In genomic region chr11:13338437-13339069, GRCh38 we compare ENCODE assay signal across 7 cellular contexts.
A peak's percentile ranks its signal among the peaks of the same experiment; 100 is the strongest.
DNase-seq lines count a peak whose midpoint lies in the region; ATAC-seq and TF ChIP-seq lines count a peak whose summit lies in the region.

No MANE protein-coding gene starts in this region.

- no peak for TF ChIP-seq CTCF in fibroblast of lung (conservative IDR thresholded peaks at IDR 0.05 in 1 of 2, IDR thresholded peaks at IDR 0.05 in 1 of 2; ENCODE audit: low read depth in 1 of 2, low read length in 2 of 2)

- peaks cover 25% of the 10 kb centered on the region for H3K4me1 ChIP-seq in fibroblast of lung (ENCODE audit: control insufficient read depth, extremely low read depth, insufficient read depth, low read length)

- H3K4me2 ChIP-seq in fibroblast of lung (ENCODE audit: extremely low read depth, insufficient read depth, low read length) = peak overlapping the region; percentile 91

- peak overlapping the region; percentile 77 for H3K4me3 Mint-ChIP-seq in T-helper 1 cell treated with Interleukin-12 subunit alpha and Interleukin-12 subunit beta and Interleukin-4 antibody, amounts not matched to agents 30 μg/mL and 1 μg/mL, for 36 hours
- H3K4me3 Mint-ChIP-seq in stimulated activated memory B cell treated with anti-CD40 and anti-IgM and Interleukin-4, amounts not matched to agents 10 μg/mL and 1 μg/mL and 100 μg/mL, for 72 hours = no peak overlapping the region

- H3K36me3 ChIP-seq in fibroblast of lung (ENCODE audit: control insufficient read depth, insufficient read depth, low read length) = no peaks in the 10 kb centered on the region

- peak overlapping the region; percentile 18 to 53 (median 46) for H3K4me3 ChIP-seq in fibroblast of lung (replicated peaks in 1 of 4; ENCODE audit: control extremely low read depth in 1 of 4, insufficient read depth in 1 of 4, low read depth in 3 of 4, low read length in 4 of 4)

- no peaks in the 10 kb centered on the region for H4K20me1 ChIP-seq in fibroblast of lung (ENCODE audit: control insufficient read depth, extremely low read depth, insufficient read depth, low read length)

- DNase-seq in H4 (ENCODE audit: low spot score) = peak; percentile 90
- peak in 1 of 2 donors; percentile 65 for DNase-seq in fibroblast of lung (ENCODE audit: low read depth in 2 of 2)
- DNase-seq in NCI-H2171 treated with DMSO at 0.1 percent for 48 hours (lab: John Stamatoyannopoulos, UW) = no peak
- DNase-seq in NCI-H1930 (lab: John Stamatoyannopoulos, UW) = no peak
- no peak for DNase-seq in middle frontal gyrus (ENCODE audit: extremely low spot score, low spot score)

- no peak overlapping the region for H3K9ac ChIP-seq in fibroblast of lung (ENCODE audit: insufficient read depth, low read length)

- no peaks in the 10 kb centered on the region for H3K79me2 ChIP-seq in fibroblast of lung (ENCODE audit: control insufficient read depth, insufficient read depth, low read length)

- peak overlapping the region; percentile 4 for H2AFZ ChIP-seq in fibroblast of lung (ENCODE audit: low read length)

- peaks cover 7% of the 10 kb centered on the region for H3K36me3 Mint-ChIP-seq in T-helper 1 cell treated with Interleukin-12 subunit alpha and Interleukin-12 subunit beta and Interleukin-4 antibody, amounts not matched to agents 30 μg/mL and 1 μg/mL, for 36 hours (ENCODE audit: low read depth)
- peaks cover 5% of the 10 kb centered on the region for H3K36me3 Mint-ChIP-seq in stimulated activated memory B cell treated with anti-CD40 and anti-IgM and Interleukin-4, amounts not matched to agents 10 μg/mL and 1 μg/mL and 100 μg/mL, for 72 hours

- H3K27ac Mint-ChIP-seq in T-helper 1 cell treated with Interleukin-12 subunit alpha and Interleukin-12 subunit beta and Interleukin-4 antibody, amounts not matched to agents 30 μg/mL and 1 μg/mL, for 36 hours = peak overlapping the region; percentile 89
- peak overlapping the region; percentile 20 for H3K27ac Mint-ChIP-seq in stimulated activated memory B cell treated with anti-CD40 and anti-IgM and Interleukin-4, amounts not matched to agents 10 μg/mL and 1 μg/mL and 100 μg/mL, for 72 hours

- peaks cover 56% of the 10 kb centered on the region for H3K4me1 Mint-ChIP-seq in T-helper 1 cell treated with Interleukin-12 subunit alpha and Interleukin-12 subunit beta and Interleukin-4 antibody, amounts not matched to agents 30 μg/mL and 1 μg/mL, for 36 hours (ENCODE audit: low read depth)
- H3K4me1 Mint-ChIP-seq in stimulated activated memory B cell treated with anti-CD40 and anti-IgM and Interleukin-4, amounts not matched to agents 10 μg/mL and 1 μg/mL and 100 μg/mL, for 72 hours = peaks cover 53% of the 10 kb centered on the region

- peak overlapping the region; percentile 78 for H3K27ac ChIP-seq in fibroblast of lung (ENCODE audit: insufficient read depth, low read length)

- no peaks in the 10 kb centered on the region for H3K27me3 ChIP-seq in fibroblast of lung (ENCODE audit: control insufficient read depth, insufficient read depth, low read length)

- H3K9me3 Mint-ChIP-seq in T-helper 1 cell treated with Interleukin-12 subunit alpha and Interleukin-12 subunit beta and Interleukin-4 antibody, amounts not matched to agents 30 μg/mL and 1 μg/mL, for 36 hours = no peaks in the 10 kb centered on the region
- no peaks in the 10 kb centered on the region for H3K9me3 Mint-ChIP-seq in stimulated activated memory B cell treated with anti-CD40 and anti-IgM and Interleukin-4, amounts not matched to agents 10 μg/mL and 1 μg/mL and 100 μg/mL, for 72 hours

- no peaks in the 10 kb centered on the region for H3K27me3 Mint-ChIP-seq in T-helper 1 cell treated with Interleukin-12 subunit alpha and Interleukin-12 subunit beta and Interleukin-4 antibody, amounts not matched to agents 30 μg/mL and 1 μg/mL, for 36 hours (ENCODE audit: low read depth)
- no peaks in the 10 kb centered on the region for H3K27me3 Mint-ChIP-seq in stimulated activated memory B cell treated with anti-CD40 and anti-IgM and Interleukin-4, amounts not matched to agents 10 μg/mL and 1 μg/mL and 100 μg/mL, for 72 hours

- H3K9me3 ChIP-seq in fibroblast of lung (ENCODE audit: control insufficient read depth, insufficient read depth, low read depth, low read length) = no peaks in the 10 kb centered on the region

- peak; percentile 6 for ATAC-seq in stimulated activated memory B cell treated with anti-CD40 and anti-IgM and Interleukin-4, amounts not matched to agents 10 μg/mL and 1 μg/mL and 100 μg/mL, for 72 hours
